ENCODE assay signal across 15 cellular contexts in genomic region chr15:98077186-98077585, GRCh38.
A peak's percentile ranks its signal among the peaks of the same experiment; 100 is the strongest.
DNase-seq lines count a peak whose midpoint lies in the region; FAIRE-seq and TF ChIP-seq lines count a peak whose summit lies in the region.
"Had no signal": no experiment of that assay in that cellular context is flagged by ENCODE, and none has a peak within 500 bp of the region (broad histone marks: within the 10 kb centered on the region; RNA-seq: fewer than 3 reads in every experiment).

No MANE protein-coding gene starts in this region.

- DNase-seq in CD1c-positive myeloid dendritic cell (ENCODE audit: extremely low spot score): peak; percentile 74
- DNase-seq in amniotic epithelial cell (ENCODE audit: low read depth): peak; percentile 19
- peak; percentile 31 for DNase-seq in iPS-NIHi7 (ENCODE audit: extremely low spot score)
- no peak for DNase-seq in GM19239 (ENCODE audit: insufficient read length, low spot score)
- no peak for DNase-seq in GM20000 (ENCODE audit: low spot score)
- no peak for DNase-seq in NCI-H1436 (lab: John Stamatoyannopoulos, UW)
- no peak for DNase-seq in anterior cingulate cortex (lab: John Stamatoyannopoulos, UW)
- DNase-seq: CD4-positive, alpha-beta T cell; cortex of kidney; hippocampal formation; naive B cell; NCI-H2081; stimulated activated CD4-positive, alpha-beta T cell treated with anti-CD3 and anti-CD28 coated beads, Interleukin-4, amount 100 ng/mL, for 24 hours had no signal

- no peak overlapping the region for H3K4me3 ChIP-seq in skeletal muscle satellite cell (ENCODE audit: low read length)
- H3K4me3 ChIP-seq: PC-9 had no signal

- H3K36me3 ChIP-seq in skeletal muscle satellite cell (ENCODE audit: insufficient read depth, low read length): no peaks in the 10 kb centered on the region

- H3K27me3 ChIP-seq in skeletal muscle satellite cell (ENCODE audit: control insufficient read depth, insufficient read depth, low read length): no peaks in the 10 kb centered on the region

- H3K4me1 ChIP-seq in skeletal muscle satellite cell (ENCODE audit: control insufficient read depth, insufficient read depth, low read length): peaks cover 14% of the 10 kb centered on the region

- H3K4me2 ChIP-seq in skeletal muscle satellite cell (ENCODE audit: low read length): peak overlapping the region; percentile 9

- no peak for FAIRE-seq in GM19239 (lab: Jason Lieb, UNC)

- H3K9ac ChIP-seq in skeletal muscle satellite cell (ENCODE audit: low read depth, low read length): peak overlapping the region; percentile 54

- no peaks in the 10 kb centered on the region for H3K9me3 ChIP-seq in skeletal muscle satellite cell (replicated peaks; ENCODE audit: low read length)

- no peak for TF ChIP-seq CTCF in GM20000 (IDR thresholded peaks at IDR 0.05; ENCODE audit: extremely low read depth, missing control alignments)

Comparison
In these comparisons a context has a peak if more than half of its experiments do, and no peak if none do; other contexts are left out.
1. DNase-seq: peak in CD1c-positive myeloid dendritic cell (single experiment), amniotic epithelial cell (single experiment) and iPS-NIHi7 (single experiment); none in GM19239 (single experiment), GM20000 (single experiment), NCI-H1436 (single experiment) and anterior cingulate cortex (0 of 58).